ENCODE assay signal across 1 cellular context in the genomic region with DNA sequence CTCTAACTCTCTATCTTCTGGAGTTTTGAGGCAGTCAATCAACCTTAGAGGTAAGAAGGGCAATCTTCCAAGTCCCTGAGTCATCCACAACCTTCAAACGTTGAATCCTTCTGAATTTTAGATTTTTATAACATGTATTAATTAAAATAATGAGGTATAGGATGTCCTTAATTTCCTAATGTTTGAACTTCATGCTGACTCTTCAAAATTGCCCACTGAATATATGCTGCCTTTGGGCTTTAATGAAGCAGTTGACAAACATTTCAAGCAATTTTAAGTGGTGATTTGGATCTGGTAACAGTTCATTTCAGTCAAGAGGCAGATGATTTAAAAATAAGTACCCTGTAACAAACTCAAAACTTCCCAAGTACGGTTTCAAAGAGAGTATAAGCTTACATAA.
TF ChIP-seq lines count a peak whose summit lies in the region.

No MANE protein-coding gene starts in this region.

TF ChIP-seq in IMR-90, 13 proteins besides CTCF, POLR2A, EP300 and RAD21:
- 0 out of 2 replicates have a peak, but pooled peaks have one; percentile 23 for TF ChIP-seq MAFK (IDR thresholded peaks at IDR 0.05; ENCODE audit: low read depth, low read length)
- no peak for TF ChIP-seq FOS (IDR thresholded peaks at IDR 0.05; ENCODE audit: low read depth, low read length)
- TF ChIP-seq SMC3 (IDR thresholded peaks at IDR 0.05; ENCODE audit: low read depth, low read length): no peak
